In the genomic region with DNA sequence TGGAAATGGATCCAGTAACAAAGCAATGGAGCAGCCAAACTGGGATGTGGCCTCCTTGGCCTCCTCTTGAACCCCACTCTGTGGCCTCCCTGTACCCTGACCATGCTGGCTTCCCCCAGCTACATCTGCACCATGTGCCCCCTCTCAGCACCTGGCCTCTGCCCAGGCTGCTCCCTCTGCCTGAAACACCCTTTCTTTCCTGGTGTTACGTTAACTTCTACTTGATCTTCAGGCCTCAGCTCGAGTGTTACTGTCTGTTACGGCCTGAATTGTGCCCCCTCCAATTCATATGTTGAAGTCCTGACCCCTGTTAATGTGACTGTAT, we compare ENCODE assay signal across 2 cellular contexts.
TF ChIP-seq lines count a peak whose summit lies in the region.

No MANE protein-coding gene starts in this region.

TF ChIP-seq in HCT116, 20 proteins besides CTCF, POLR2A, EP300 and RAD21:
- TF ChIP-seq FOSL1 (IDR thresholded peaks at IDR 0.05; ENCODE audit: low read depth) (no peak), ZBTB33 (IDR thresholded peaks at IDR 0.05; ENCODE audit: extremely low read depth, insufficient replicate concordance, low read length) (no peak), CBX3 (IDR thresholded peaks at IDR 0.05; ENCODE audit: low read depth) (no peak), EZH2phosphoT487 (IDR thresholded peaks at IDR 0.05; ENCODE audit: borderline replicate concordance) (no peak), TCF7L2 (IDR thresholded peaks at IDR 0.05; ENCODE audit: borderline replicate concordance, extremely low read depth, insufficient read depth, insufficient read length) (no peak), ELF1 (IDR thresholded peaks at IDR 0.05; ENCODE audit: borderline replicate concordance, low read depth) (no peak), SRF (IDR thresholded peaks at IDR 0.05; ENCODE audit: low read depth) (no peak), REST (IDR thresholded peaks at IDR 0.05; ENCODE audit: low read depth) (no peak), EGR1 (IDR thresholded peaks at IDR 0.05; ENCODE audit: low read depth) (no peak), SIN3A (IDR thresholded peaks at IDR 0.05; ENCODE audit: low read depth) (no peak), YY1 (IDR thresholded peaks at IDR 0.05; ENCODE audit: extremely low read depth, insufficient replicate concordance, low read depth, low read length) (no peak)

TF ChIP-seq in GM12878, 131 proteins besides CTCF, POLR2A, EP300 and RAD21:
- TF ChIP-seq KAT2A (conservative IDR thresholded peaks at IDR 0.05; ENCODE audit: control insufficient read depth, low read depth, low read length) (no peak), PAX8 (IDR thresholded peaks at IDR 0.05) (no peak), TCF7 (IDR thresholded peaks at IDR 0.05; ENCODE audit: borderline replicate concordance) (no peak), HDGF (IDR thresholded peaks at IDR 0.05) (no peak), SKIL (IDR thresholded peaks at IDR 0.05; ENCODE audit: low read depth, poor library complexity, severe bottlenecking) (no peak), ZNF207 (IDR thresholded peaks at IDR 0.05; ENCODE audit: borderline replicate concordance) (no peak), IKZF2 (IDR thresholded peaks at IDR 0.05) (no peak), NFXL1 (IDR thresholded peaks at IDR 0.05; ENCODE audit: borderline replicate concordance) (no peak)
